In the genomic region with DNA sequence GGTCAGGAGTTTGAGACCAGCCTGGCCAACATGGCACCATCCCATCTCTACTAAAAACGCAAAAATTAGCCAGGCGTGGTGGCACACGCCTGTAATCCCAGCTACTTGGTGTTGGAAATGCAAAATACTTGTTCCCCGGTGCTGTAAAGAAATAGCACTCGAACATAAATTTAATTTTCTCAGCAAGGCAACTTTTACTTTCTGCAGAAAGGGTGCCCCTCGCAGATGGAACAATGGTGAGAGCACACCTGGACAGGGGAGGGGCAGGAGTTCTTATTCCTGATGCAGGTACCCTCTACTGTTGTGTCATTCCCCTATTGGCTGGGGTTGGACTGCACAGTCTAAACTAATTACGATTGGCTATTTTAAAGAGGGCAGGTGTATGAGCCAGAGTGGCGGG, we compare ENCODE assay signal across 26 cellular contexts.
"Had no signal": no experiment of that assay in that cellular context is flagged by ENCODE, and none has a peak within 500 bp of the region (broad histone marks: within the 10 kb centered on the region; RNA-seq: fewer than 3 reads in every experiment).

No MANE protein-coding gene starts in this region.

- DNase-seq: Karpas-422, KG1, MG63, NCI-H1092, NCI-H1105 treated with DMSO at 0.1 percent for 48 hours, NCI-H1417 treated with DMSO at 0.1 percent for 48 hours, NCI-H146, NCI-H1694 treated with DMSO at 0.1 percent for 48 hours, NCI-H1930, NCI-H2081, NCI-H2107, NCI-H2171, NCI-H226, NCI-H446, NCI-H510A, NCI-H524 treated with DMSO at 0.1 percent for 48 hours, NCI-H69, NCI-H774, RPMI8226, SHP77, SK-N-SH, SW 1271, T-cell had no signal

- H3K27me3 ChIP-seq: MG63 had no signal

- H3K4me1 Mint-ChIP-seq: T-cell had no signal

- H3K27ac Mint-ChIP-seq: T-cell had no signal

- H3K27ac ChIP-seq: HL-60 had no signal

- H3K4me2 ChIP-seq: SK-N-SH had no signal

- H3K4me3 Mint-ChIP-seq: T-cell had no signal

- H3K4me3 ChIP-seq: MG63 had no signal

- H3K9me3 ChIP-seq: MG63 had no signal

- H3K36me3 ChIP-seq: MG63 had no signal

- FAIRE-seq: HTR-8/SVneo, RCC 7860 had no signal

- ATAC-seq: T-cell had no signal

- H3K9me2 ChIP-seq: SK-N-SH had no signal

- H3K9ac ChIP-seq: SK-N-SH had no signal
